In genomic region chr13:113349491-113349890, GRCh38 we compare ENCODE assay signal across 18 cellular contexts. TPM values are rescaled to one million over a fixed set of nuclear protein-coding genes. Genes with fewer than 3 reads are reported as not detected.
A peak's percentile ranks its signal among the peaks of the same experiment; 100 is the strongest.
DNase-seq lines count a peak whose midpoint lies in the region; ATAC-seq, FAIRE-seq and TF ChIP-seq lines count a peak whose summit lies in the region.
"Had no signal": no experiment of that assay in that cellular context is flagged by ENCODE, and none has a peak within 500 bp of the region (broad histone marks: within the 10 kb centered on the region; RNA-seq: fewer than 3 reads in every experiment).

No MANE protein-coding gene starts in this region.

- no peak overlapping the region for H2BK5ac ChIP-seq in trophoblast cell (ENCODE audit: low read depth, low read length, poor library complexity)

- no peak overlapping the region for H2BK120ac ChIP-seq in trophoblast cell (ENCODE audit: insufficient read depth, low read length, poor library complexity)

- H3K14ac ChIP-seq in trophoblast cell (ENCODE audit: low read length) = no peak overlapping the region

- intact Hi-C loops in left colon (cut with DNase I, micrococcal nuclease) = no loop called here

- no peak overlapping the region for H4K8ac ChIP-seq in trophoblast cell (ENCODE audit: low read depth, low read length)

- H3K4me3 ChIP-seq in WERI-Rb-1 (ENCODE audit: low read depth, low read length) (no peak overlapping the region), trophoblast cell (ENCODE audit: low read depth, low read length) (no peak overlapping the region)
- H3K4me3 ChIP-seq: BLaER1, GM12878 had no signal

- H3K27ac Mint-ChIP-seq in activated T-cell treated with anti-CD3 and anti-CD28 coated beads, Interleukin-2, amount 50 U/mL, for 24 hours = no peak overlapping the region
- H3K27ac Mint-ChIP-seq: CD8-positive, alpha-beta T cell had no signal

- H3K36me3 ChIP-seq in WERI-Rb-1 (peaks cover 46% of the 10 kb centered on the region), trophoblast cell (ENCODE audit: control insufficient read depth in 1 of 2, insufficient read depth in 2 of 2, low read length in 2 of 2) (peaks cover 6 to 15% of the 10 kb centered on the region in 2 experiments)

- H3K4ac ChIP-seq in trophoblast cell (ENCODE audit: low read depth, low read length) = no peak overlapping the region

- no peak for FAIRE-seq in D721Med (lab: Jason Lieb, UNC)
- FAIRE-seq: GM12878 had no signal

- no peaks in the 10 kb centered on the region for H3K9me3 Mint-ChIP-seq in activated T-cell treated with anti-CD3 and anti-CD28 coated beads, Interleukin-2, amount 50 U/mL, for 24 hours

- WGBS in trophoblast cell (ENCODE audit: extremely low coverage, insufficient coverage, insufficient read length) = no CpG with 5 or more reads among the region's 15 CpGs

- H3K27me3 ChIP-seq in WERI-Rb-1 (ENCODE audit: insufficient read depth, low read depth, severe bottlenecking) (no peaks in the 10 kb centered on the region), trophoblast cell (ENCODE audit: insufficient read depth, low read length) (no peaks in the 10 kb centered on the region)
- H3K27me3 ChIP-seq: BLaER1 had no signal

- H3K4me2 ChIP-seq in trophoblast cell (ENCODE audit: low read length) = no peak overlapping the region
- H3K4me2 ChIP-seq: BLaER1 had no signal

- peaks cover 7% of the 10 kb centered on the region for H3K9me3 ChIP-seq in WERI-Rb-1 (ENCODE audit: severe bottlenecking)
- H3K9me3 ChIP-seq in trophoblast cell (ENCODE audit: insufficient read depth, low read depth, low read length) = peaks cover 15% of the 10 kb centered on the region

- H3K4me3 Mint-ChIP-seq in activated T-cell treated with anti-CD3 and anti-CD28 coated beads, Interleukin-2, amount 50 U/mL, for 24 hours = no peak overlapping the region
- H3K4me3 Mint-ChIP-seq: CD8-positive, alpha-beta T cell had no signal

- no peak overlapping the region for H3K23ac ChIP-seq in trophoblast cell (ENCODE audit: low read length)

- H3K27ac ChIP-seq in WERI-Rb-1 (peak overlapping the region; percentile 29; the same call in 1 of the 2 replicates), trophoblast cell (ENCODE audit: low read depth, low read length) (no peak overlapping the region)
- H3K27ac ChIP-seq: BLaER1, HL-60 had no signal

- DNase-seq in WERI-Rb-1 = no peak
- DNase-seq in left colon = no peak
- DNase-seq in trophoblast cell = no peak
- DNase-seq in activated T-cell treated with anti-CD3 and anti-CD28 coated beads, Interleukin-2, amount 50 U/mL, for 24 hours = no peak
- no peak for DNase-seq in activated naive CD4-positive, alpha-beta T cell treated with Interleukin-2 at 50 U/mL for 16 hours
- DNase-seq in stimulated activated naive CD4-positive, alpha-beta T cell treated with Interleukin-2 at 50 U/mL for 16 hours (lab: John Stamatoyannopoulos, UW) = no peak
- no peak for DNase-seq in D721Med (ENCODE audit: insufficient read length, low spot score)
- DNase-seq: 8988T; Calu3; CD8-positive, alpha-beta T cell; DMS 273 treated with DMSO at 0.1 percent for 48 hours; DMS53; DND-41; EL; HCEC 1CT had no signal

- no peaks in the 10 kb centered on the region for H3K4me1 Mint-ChIP-seq in activated T-cell treated with anti-CD3 and anti-CD28 coated beads, Interleukin-2, amount 50 U/mL, for 24 hours (ENCODE audit: low read depth)

- no peak overlapping the region for H3K18ac ChIP-seq in trophoblast cell (ENCODE audit: low read length)

- no peak overlapping the region for H4K12ac ChIP-seq in trophoblast cell (ENCODE audit: low read depth, low read length)

- no peaks in the 10 kb centered on the region for H3K79me1 ChIP-seq in trophoblast cell (ENCODE audit: low read length)

- peaks cover 9% of the 10 kb centered on the region for H3K27me3 Mint-ChIP-seq in activated T-cell treated with anti-CD3 and anti-CD28 coated beads, Interleukin-2, amount 50 U/mL, for 24 hours

- peak overlapping the region; percentile 49 for H2AK5ac ChIP-seq in trophoblast cell (ENCODE audit: low read length)

- no peaks in the 10 kb centered on the region for H3K36me3 Mint-ChIP-seq in activated T-cell treated with anti-CD3 and anti-CD28 coated beads, Interleukin-2, amount 50 U/mL, for 24 hours (ENCODE audit: low read depth)
- H3K36me3 Mint-ChIP-seq: CD8-positive, alpha-beta T cell had no signal

- H4K91ac ChIP-seq in trophoblast cell (ENCODE audit: low read depth, low read length) = no peak overlapping the region

- peak; percentile 8 for ATAC-seq in left colon
- ATAC-seq: CD8-positive, alpha-beta T cell; GM12878 had no signal

- no peak overlapping the region for H2BK12ac ChIP-seq in trophoblast cell (ENCODE audit: low read length)

- TF ChIP-seq CTCF in WERI-Rb-1 (IDR thresholded peaks at IDR 0.05; ENCODE audit: low read depth, low read length) (no peak), D721Med (IDR thresholded peaks at IDR 0.05; ENCODE audit: insufficient read depth, missing control alignments) (no peak)

- H3K4me1 ChIP-seq in trophoblast cell (ENCODE audit: control insufficient read depth in 1 of 2, insufficient read depth in 2 of 2, low read length in 2 of 2) = peaks cover 0 to 5% of the 10 kb centered on the region in 2 experiments
- H3K4me1 ChIP-seq: BLaER1 had no signal

- H2AFZ ChIP-seq in trophoblast cell (ENCODE audit: insufficient read depth, low read length, poor library complexity) = no peak overlapping the region

- no peaks in the 10 kb centered on the region for H3K79me2 ChIP-seq in trophoblast cell (ENCODE audit: control insufficient read depth, insufficient read depth, low read length, poor library complexity)

- H3K9ac ChIP-seq in trophoblast cell (ENCODE audit: low read length) = no peak overlapping the region
- H3K9ac ChIP-seq: BLaER1 had no signal

RNA-seq across cellular contexts. Expression of gene GRTP1, which starts 14.4 kb away (rescaled TPM):
- 10 to 100 TPM; 59.4 to 61.6 TPM for total RNA-seq in left colon
- polyA plus RNA-seq in trophoblast cell (2013) = 8.6 and 8.7 TPM in 2 replicates
- total RNA-seq: CD8-positive, alpha-beta T cell had no signal

RNA-seq across cellular contexts. Expression of gene LAMP1, which starts 52.5 kb away (rescaled TPM):
- total RNA-seq in left colon = 100 to 1,000 TPM; 203 to 216 TPM
- polyA plus RNA-seq in trophoblast cell (2013) = 208 and 223 TPM in 2 replicates
